8 cellular contexts compared by ENCODE assay signal in the genomic region with DNA sequence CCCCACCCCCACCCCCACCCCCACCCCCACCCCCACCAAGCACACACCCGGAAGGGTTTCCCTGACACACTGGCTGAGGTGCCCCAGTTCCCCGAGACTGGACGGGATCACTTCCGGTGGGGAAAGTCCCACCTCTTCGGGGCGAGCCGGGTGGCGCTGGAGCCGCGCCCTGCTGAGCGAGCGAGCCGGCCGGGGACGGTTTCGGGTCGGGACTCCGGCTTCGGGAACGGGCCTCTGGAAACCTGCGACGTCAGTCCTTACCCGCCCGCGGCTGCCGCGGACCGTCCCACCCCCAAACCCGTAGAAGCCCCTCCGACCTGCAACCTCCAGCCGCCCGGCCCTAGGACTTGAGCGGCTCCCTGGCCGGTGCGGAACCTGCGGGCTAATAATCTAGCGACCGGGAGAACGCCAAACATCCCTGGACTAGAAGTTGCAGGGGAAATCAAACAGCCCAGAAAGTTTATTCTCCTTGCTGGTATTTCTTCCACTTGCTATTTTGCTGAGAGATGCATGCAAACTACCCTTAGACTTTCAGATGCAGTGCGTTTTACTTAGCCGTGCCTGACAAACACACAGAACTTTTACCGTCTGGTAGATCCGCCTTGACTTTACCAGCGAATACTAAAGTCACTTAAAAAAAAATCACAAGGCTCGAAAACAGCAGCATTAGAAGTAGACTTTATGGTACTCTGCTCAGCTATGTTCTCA. TPM values are rescaled to one million over a fixed set of nuclear protein-coding genes. Genes with fewer than 3 reads are reported as not detected.
DNase-seq lines count a peak whose midpoint lies in the region; ATAC-seq, FAIRE-seq and TF ChIP-seq lines count a peak whose summit lies in the region.

No MANE protein-coding gene starts in this region.

- peak overlapping the region; percentile 78 for H3K4me2 ChIP-seq in keratinocyte (ENCODE audit: control insufficient read depth, extremely low read depth, insufficient read depth, low read depth, low read length)

- dilution Hi-C loops in keratinocyte (cut with MboI; ENCODE audit: extremely low pct_ligation_motif_present, low sequenced_read_pairs) = no loop called here

- ATAC-seq in GM18873 (IDR thresholded peaks at IDR 0.05; ENCODE audit: low FRiP score, unreplicated experiment) (peak; percentile 37), HG03108 (IDR thresholded peaks at IDR 0.05; ENCODE audit: unreplicated experiment) (peak; percentile 40)

- peak overlapping the region; percentile 91 for H3K27ac ChIP-seq in keratinocyte (ENCODE audit: control insufficient read depth, insufficient read depth, low read length)

- no peaks in the 10 kb centered on the region for H3K36me3 ChIP-seq in keratinocyte (ENCODE audit: control insufficient read depth in 2 of 2, extremely low read depth in 1 of 2, insufficient read depth in 2 of 2, low read length in 2 of 2)

- H3K4me1 ChIP-seq in keratinocyte (ENCODE audit: control insufficient read depth, extremely low read depth, insufficient read depth, low read length) = peaks cover 2% of the 10 kb centered on the region

- H4K20me1 ChIP-seq in keratinocyte (ENCODE audit: control insufficient read depth, extremely low read depth, insufficient read depth, low read length) = no peaks in the 10 kb centered on the region

- POLR2A ChIA-PET in AG04449 (lab: Yijun Ruan, JAX) = no interaction called here

- H3K9ac ChIP-seq in keratinocyte (ENCODE audit: control insufficient read depth, extremely low read depth, insufficient read depth, low read length) = peak overlapping the region; percentile 86

- no peaks in the 10 kb centered on the region for H3K27me3 ChIP-seq in keratinocyte (ENCODE audit: control insufficient read depth, extremely low read depth, insufficient read depth, low read length)

- no peaks in the 10 kb centered on the region for H3K9me1 ChIP-seq in keratinocyte (ENCODE audit: control insufficient read depth, extremely low read depth, insufficient read depth, low read length)

- no peak for DNase-seq in AG04449 (ENCODE audit: low read depth, low spot score)
- DNase-seq in NCI-H2227 (lab: John Stamatoyannopoulos, UW; ENCODE audit: unreplicated experiment) = peak; percentile 91
- peak; percentile 84 to 86 for DNase-seq in cardiac fibroblast (ENCODE audit: low read depth in 2 of 2)
- no peak for DNase-seq in keratinocyte (ENCODE audit: low read depth, low spot score)
- DNase-seq in stimulated activated CD4-positive, alpha-beta T cell treated with anti-CD3 and anti-CD28 coated beads, Interleukin-12 subunit alpha, Interleukin-12 subunit beta, amount 100 ng/mL, for 4 hours = peak; percentile 68

- H3K4me3 ChIP-seq in AG04449 (ENCODE audit: low read depth, low read length) (peak overlapping the region; percentile 66), WI38 (ENCODE audit: low read depth, low read length) (peak overlapping the region; percentile 69), cardiac fibroblast (replicated peaks in 1 of 2; ENCODE audit: low read depth in 2 of 2, low read length in 2 of 2) (peak overlapping the region; percentile 57 to 63), keratinocyte (ENCODE audit: control insufficient read depth in 2 of 3, extremely low read depth in 1 of 3, insufficient read depth in 2 of 3, low read depth in 1 of 3, low read length in 3 of 3) (peak overlapping the region; percentile 65 to 74 (median 74))

- TF ChIP-seq CTCF in AG04449 (IDR thresholded peaks at IDR 0.05; ENCODE audit: insufficient read depth, low read length, missing control alignments) = no peak
- no peak for TF ChIP-seq CTCF in WI38 (IDR thresholded peaks at IDR 0.05; ENCODE audit: low read depth, low read length)
- no peak for TF ChIP-seq CTCF in cardiac fibroblast (IDR thresholded peaks at IDR 0.05; ENCODE audit: low read depth, low read length)
- no peak for TF ChIP-seq CTCF in keratinocyte (optimal IDR thresholded peaks at IDR 0.05 in 1 of 3, IDR thresholded peaks at IDR 0.05 in 1 of 3, conservative IDR thresholded peaks at IDR 0.05 in 1 of 3; ENCODE audit: extremely low read depth in 1 of 3, insufficient read depth in 2 of 3, low read length in 3 of 3)

- peaks cover 14% of the 10 kb centered on the region for H3K79me2 ChIP-seq in keratinocyte (ENCODE audit: control insufficient read depth, insufficient read depth, low read length)

- CTCF ChIA-PET in AG04449 (lab: Yijun Ruan, JAX) = interaction anchor here (0.9 to 4.9 kb wide), 7 partner anchors 10 to 396 kb away, joined by 3 to 71 read pairs (median 7); no protein-coding TSS in a partner anchor

- H2AFZ ChIP-seq in keratinocyte (ENCODE audit: control insufficient read depth, low read length) = peak overlapping the region; percentile 53

- peak; percentile 26 for FAIRE-seq in keratinocyte (lab: Jason Lieb, UNC)

- H3K9me3 ChIP-seq in keratinocyte (ENCODE audit: control insufficient read depth, low read depth, low read length) = no peaks in the 10 kb centered on the region

RNA-seq across cellular contexts. Expression of a gene that starts 1.0 kb away (rescaled TPM):
- polyA plus RNA-seq in keratinocyte = 11.3 to 15.1 TPM (median 13.5 TPM) in 3 replicates
- 47.6 TPM for polyA plus RNA-seq in keratinocyte (2011; ENCODE audit: low read depth)
- 8.5 and 13.6 TPM in 2 replicates for polyA plus RNA-seq in keratinocyte (2011; cell fraction: cytosol; rRNA removed)
- polyA plus RNA-seq in keratinocyte (2011; cell fraction: nucleus; rRNA removed) = 10.2 and 11.6 TPM in 2 replicates
- polyA plus RNA-seq in keratinocyte (2012; ENCODE audit: low replicate concordance) = 21.6 and 22.7 TPM in 2 replicates
- polyA minus RNA-seq in keratinocyte = 10.4 to 18.2 TPM (median 11.3 TPM) in 3 replicates
- 14.4 TPM for polyA minus RNA-seq in keratinocyte (2011; cell fraction: cytosol; rRNA and poly(A)+ RNA removed)
- polyA minus RNA-seq in keratinocyte (2011; cell fraction: nucleus; rRNA and poly(A)+ RNA removed) = 4.9 and 9.4 TPM in 2 replicates

Comparison
In these comparisons a context has a peak if more than half of its experiments do, and no peak if none do; other contexts are left out.
1. DNase-seq: peak in NCI-H2227 (single experiment), cardiac fibroblast (2 of 2) and stimulated activated CD4-positive, alpha-beta T cell treated with anti-CD3 and anti-CD28 coated beads, Interleukin-12 subunit alpha, Interleukin-12 subunit beta, amount 100 ng/mL, for 4 hours (single experiment); none in AG04449 (single experiment) and keratinocyte (single experiment).
2. Peak in every context shown above with its lines, with median percentiles within 50 percentile points of each other: H3K4me3 ChIP-seq.